18 cellular contexts compared by ENCODE assay signal in genomic region chr6:27777126-27777525, GRCh38.
DNase-seq lines count a peak whose midpoint lies in the region; ATAC-seq and TF ChIP-seq lines count a peak whose summit lies in the region.
"Had no signal": no experiment of that assay in that cellular context is flagged by ENCODE, and none has a peak within 500 bp of the region (broad histone marks: within the 10 kb centered on the region; RNA-seq: fewer than 3 reads in every experiment).

No MANE protein-coding gene starts in this region.

- CTCF ChIA-PET in Caco-2 (lab: Charles Lee), result no interaction called here
- CTCF ChIA-PET in WTC11 (lab: Charles Lee), result interaction anchor here (0.8 to 1.0 kb wide), 2 partner anchors 19 to 25 kb away, joined by 5 to 6 read pairs; no protein-coding TSS in a partner anchor

- H3K36me3 ChIP-seq in Caco-2 (ENCODE audit: control insufficient read depth, insufficient read depth, low read length) (no peaks in the 10 kb centered on the region), iPS-18a (ENCODE audit: control insufficient read depth, low read depth, low read length) (no peaks in the 10 kb centered on the region), ovary (no peaks in the 10 kb centered on the region)
- H3K36me3 ChIP-seq: suprapubic skin had no signal

- no peak overlapping the region for H3T11ph ChIP-seq in H9 (ENCODE audit: low read length)

- H3K14ac ChIP-seq in H9 (ENCODE audit: insufficient read depth, low read length), result no peak overlapping the region

- POLR2A ChIA-PET in Caco-2 (lab: Charles Lee), result no interaction called here
- POLR2A ChIA-PET in WTC11 (lab: Charles Lee), result interaction anchor here (0.7 kb wide), 1 partner anchor 872 kb away, joined by 4 read pairs; no protein-coding TSS in a partner anchor

- no peak overlapping the region for H2BK20ac ChIP-seq in H9 (ENCODE audit: low read depth, low read length, poor library complexity, severe bottlenecking)

- H2BK15ac ChIP-seq in H9 (ENCODE audit: low read depth, low read length), result no peak overlapping the region

- H3K27ac ChIP-seq in H9 (ENCODE audit: insufficient read length, low read depth, low read length), result no peak overlapping the region
- no peak overlapping the region for H3K27ac ChIP-seq in iPS-18a (ENCODE audit: low read length)
- no peak overlapping the region for H3K27ac ChIP-seq in ovary
- H3K27ac ChIP-seq: suprapubic skin had no signal

- H3K56ac ChIP-seq in H9 (ENCODE audit: insufficient read length, low read depth, low read length), result no peak overlapping the region

- H3K27me3 Mint-ChIP-seq in Caco-2 (ENCODE audit: insufficient read depth, unreplicated experiment) (no peaks in the 10 kb centered on the region), H9 (ENCODE audit: low read depth) (peaks cover 67% of the 10 kb centered on the region), WTC11 (ENCODE audit: low read depth) (peaks cover 91% of the 10 kb centered on the region)

- H3K18ac ChIP-seq in H9 (ENCODE audit: insufficient read length, low read depth, low read length), result no peak overlapping the region

- H3K9me3 Mint-ChIP-seq in Caco-2 (ENCODE audit: unreplicated experiment), result no peaks in the 10 kb centered on the region
- H3K9me3 Mint-ChIP-seq in H9, result peaks cover 23 to 28% of the 10 kb centered on the region in 2 experiments
- H3K9me3 Mint-ChIP-seq in WTC11, result peaks cover 14% of the 10 kb centered on the region
- H3K9me3 Mint-ChIP-seq: activated CD4-positive, alpha-beta memory T cell treated with anti-CD3 and anti-CD28 coated beads for 36 hours; activated T-helper 1 cell treated with anti-CD3 and anti-CD28 coated beads, Interleukin-12 subunit alpha, Interleukin-12 subunit beta, Interleukin-2, Interleukin-4 antibody, amounts not matched to agents 30 ng/mL and 10 ng/mL and 1 ng/mL, durations not matched to agents 14 hours and 24 hours and 36 hours had no signal

- WGBS in H9 (ENCODE audit: extremely low coverage, insufficient read length, low lambda C conversion rate), result no CpG with 5 or more reads among the region's 10 CpGs
- WGBS in ovary, 3 donors, result 78 to 92% (median 81%) methylated on average over 10 of the region's 10 CpGs

- peaks cover under 1% of the 10 kb centered on the region for H3K23me2 ChIP-seq in H9 (ENCODE audit: insufficient read length, low read depth, low read length, poor library complexity, severe bottlenecking)

- no peak overlapping the region for H4K91ac ChIP-seq in H9 (ENCODE audit: insufficient read length, low read depth, low read length)

- peak overlapping the region; percentile 29 for H3K27ac Mint-ChIP-seq in Caco-2 (ENCODE audit: unreplicated experiment)
- H3K27ac Mint-ChIP-seq in H9, result no peak overlapping the region; a peak in 2 of 7 replicates
- H3K27ac Mint-ChIP-seq in WTC11, result no peak overlapping the region
- H3K27ac Mint-ChIP-seq: activated CD4-positive, alpha-beta memory T cell treated with anti-CD3 and anti-CD28 coated beads for 36 hours; activated T-helper 1 cell treated with anti-CD3 and anti-CD28 coated beads, Interleukin-12 subunit alpha, Interleukin-12 subunit beta, Interleukin-2, Interleukin-4 antibody, amounts not matched to agents 30 ng/mL and 10 ng/mL and 1 ng/mL, durations not matched to agents 14 hours and 24 hours and 36 hours had no signal

- ATAC-seq in WTC11, result peak; percentile 8
- ATAC-seq: left lobe of liver, PC-3 had no signal

- no peak overlapping the region for H3K4ac ChIP-seq in H9 (ENCODE audit: low read depth, low read length)

- H2AFZ ChIP-seq in H9 (ENCODE audit: low read length), result peak overlapping the region; percentile 96

- H4K8ac ChIP-seq in H9 (replicated peaks; ENCODE audit: insufficient read length, low read depth, low read length), result no peak overlapping the region

- peaks cover 14% of the 10 kb centered on the region for H3K36me3 Mint-ChIP-seq in Caco-2 (ENCODE audit: insufficient read depth, unreplicated experiment)
- H3K36me3 Mint-ChIP-seq in H9 (ENCODE audit: insufficient read depth in 1 of 3, low read depth in 3 of 3), result peaks cover 4 to 19% (median 10%) of the 10 kb centered on the region in 3 experiments
- H3K36me3 Mint-ChIP-seq in WTC11, result peaks cover 13% of the 10 kb centered on the region
- H3K36me3 Mint-ChIP-seq: activated CD4-positive, alpha-beta memory T cell treated with anti-CD3 and anti-CD28 coated beads for 36 hours had no signal

- H3K79me2 ChIP-seq in H9 (ENCODE audit: insufficient read depth, low read length), result no peaks in the 10 kb centered on the region

- H2BK12ac ChIP-seq in H9 (ENCODE audit: insufficient read length, low read depth, low read length), result no peak overlapping the region

- H2BK120ac ChIP-seq in H9 (ENCODE audit: low read depth, low read length, poor library complexity, severe bottlenecking), result no peak overlapping the region

- H3K23ac ChIP-seq in H9 (ENCODE audit: insufficient read length, low read depth, low read length), result no peak overlapping the region

- H4K5ac ChIP-seq in H9 (ENCODE audit: insufficient read length, low read depth, low read length), result no peak overlapping the region

- no peaks in the 10 kb centered on the region for H3K27me3 ChIP-seq in Caco-2 (replicated peaks; ENCODE audit: control insufficient read depth, insufficient read depth, low read length)
- H3K27me3 ChIP-seq in H9 (ENCODE audit: insufficient read depth, low read length), result peaks cover 8% of the 10 kb centered on the region; the same call in 1 of the 2 replicates
- H3K27me3 ChIP-seq in iPS-18a (ENCODE audit: control insufficient read depth, insufficient read depth, low read length), result peaks cover 30% of the 10 kb centered on the region
- H3K27me3 ChIP-seq in ovary, result no peaks in the 10 kb centered on the region

- no peak overlapping the region for H2BK5ac ChIP-seq in H9 (ENCODE audit: insufficient read length, low read length)

- H3K9ac ChIP-seq in H9 (ENCODE audit: extremely low read depth, insufficient read length, low read length) (peak overlapping the region; percentile 62), iPS-18a (ENCODE audit: low read length) (no peak overlapping the region)
- H3K9ac ChIP-seq: SK-N-SH had no signal

- H3K4me2 ChIP-seq in H9 (ENCODE audit: insufficient read depth, insufficient read length, low read length), result peak overlapping the region; percentile 64
- H3K4me2 ChIP-seq: SK-N-SH had no signal

- no peak for TF ChIP-seq EP300 in ovary (IDR thresholded peaks at IDR 0.05)

- BruUV-seq in Caco-2 (replicated peaks; lab: Mats Ljungman, UMichigan), result no TSS peak

- no peak for TF ChIP-seq POLR2A in ovary (IDR thresholded peaks at IDR 0.05)

- peak overlapping the region; percentile 27 for H3K4me3 Mint-ChIP-seq in Caco-2 (ENCODE audit: unreplicated experiment)
- H3K4me3 Mint-ChIP-seq in H9, result peak overlapping the region; percentile 64 to 70
- peak overlapping the region; percentile 71 for H3K4me3 Mint-ChIP-seq in WTC11
- H3K4me3 Mint-ChIP-seq: activated CD4-positive, alpha-beta memory T cell treated with anti-CD3 and anti-CD28 coated beads for 36 hours; activated T-helper 1 cell treated with anti-CD3 and anti-CD28 coated beads, Interleukin-12 subunit alpha, Interleukin-12 subunit beta, Interleukin-2, Interleukin-4 antibody, amounts not matched to agents 30 ng/mL and 10 ng/mL and 1 ng/mL, durations not matched to agents 14 hours and 24 hours and 36 hours had no signal

- intact Hi-C loops in Caco-2 (cut with micrococcal nuclease; ENCODE audit: unreplicated experiment), result no loop called here
- intact Hi-C loops in posterior cingulate gyrus (cut with DNase I), result no loop called here
- intact Hi-C loops in ovary (cut with DNase I), result no loop called here

- no peaks in the 10 kb centered on the region for H3K79me1 ChIP-seq in H9 (ENCODE audit: insufficient read depth, low read depth, low read length, poor library complexity, severe bottlenecking)

- H3K4me1 ChIP-seq in Caco-2 (peaks cover 22% of the 10 kb centered on the region), H9 (ENCODE audit: insufficient read depth, low read length) (0 out of 2 replicates have a peak, but pooled peaks cover 3% of the 10 kb centered on the region), iPS-18a (ENCODE audit: control insufficient read depth, low read depth, low read length) (peaks cover 6% of the 10 kb centered on the region), ovary (ENCODE audit: insufficient read depth) (peaks cover 2% of the 10 kb centered on the region)

- no peak overlapping the region for H2AK5ac ChIP-seq in H9 (ENCODE audit: insufficient read length, low read length)

- no peak for TF ChIP-seq CTCF in Caco-2 (IDR thresholded peaks at IDR 0.05; ENCODE audit: insufficient read depth in 1 of 2, low read depth in 1 of 2, low read length in 1 of 2, severe bottlenecking in 1 of 2, unreplicated experiment in 1 of 2)
- no peak for TF ChIP-seq CTCF in H9 (conservative IDR thresholded peaks at IDR 0.05)
- TF ChIP-seq CTCF in WTC11 (IDR thresholded peaks at IDR 0.05), result no peak
- TF ChIP-seq CTCF in ovary (IDR thresholded peaks at IDR 0.05), result no peak

- no peak for DNase-seq in Caco-2
- no peak for DNase-seq in H9
- no peak for DNase-seq in WTC11 (ENCODE audit: low spot score)
- DNase-seq in posterior cingulate gyrus, result no peak
- no peak for DNase-seq in ovary
- no peak for DNase-seq in HuH-7 (ENCODE audit: low spot score)
- DNase-seq in 8988T, result no peak
- DNase-seq: activated CD4-positive, alpha-beta memory T cell treated with anti-CD3 and anti-CD28 coated beads for 36 hours; erythroblast; head of caudate nucleus; Kasumi-1; NCI-H524 treated with DMSO at 0.1 percent for 48 hours; PC-3; SK-N-SH had no signal

- no peaks in the 10 kb centered on the region for H4K20me1 ChIP-seq in H9 (ENCODE audit: control insufficient read depth, insufficient read depth, insufficient read length)

- H3K4me1 Mint-ChIP-seq in Caco-2 (ENCODE audit: low read depth, unreplicated experiment) (peaks cover 24% of the 10 kb centered on the region), H9 (peaks cover 25 to 29% of the 10 kb centered on the region in 2 experiments), WTC11 (peaks cover 24% of the 10 kb centered on the region)

- no peaks in the 10 kb centered on the region for H3K9me3 ChIP-seq in Caco-2
- no peaks in the 10 kb centered on the region for H3K9me3 ChIP-seq in H9 (ENCODE audit: control insufficient read depth, low read depth, low read length)
- no peaks in the 10 kb centered on the region for H3K9me3 ChIP-seq in iPS-18a (ENCODE audit: control insufficient read depth, low read depth, low read length)
- no peaks in the 10 kb centered on the region for H3K9me3 ChIP-seq in ovary
- H3K9me3 ChIP-seq: SK-N-SH, suprapubic skin had no signal

- H3K4me3 ChIP-seq in Caco-2 (ENCODE audit: low read depth, low read length) (no peak overlapping the region), iPS-18a (ENCODE audit: low read length) (peak overlapping the region; percentile 25), ovary (no peak overlapping the region)
- H3K4me3 ChIP-seq: suprapubic skin had no signal

TF ChIP-seq in WTC11, 78 proteins besides CTCF, POLR2A, EP300 and RAD21 (continues in another document):
- no peak for TF ChIP-seq FOXP1 (CRISPR knock-in tag; IDR thresholded peaks at IDR 0.05; ENCODE audit: borderline replicate concordance)
